1 cellular context compared by ENCODE assay signal in the genomic region with DNA sequence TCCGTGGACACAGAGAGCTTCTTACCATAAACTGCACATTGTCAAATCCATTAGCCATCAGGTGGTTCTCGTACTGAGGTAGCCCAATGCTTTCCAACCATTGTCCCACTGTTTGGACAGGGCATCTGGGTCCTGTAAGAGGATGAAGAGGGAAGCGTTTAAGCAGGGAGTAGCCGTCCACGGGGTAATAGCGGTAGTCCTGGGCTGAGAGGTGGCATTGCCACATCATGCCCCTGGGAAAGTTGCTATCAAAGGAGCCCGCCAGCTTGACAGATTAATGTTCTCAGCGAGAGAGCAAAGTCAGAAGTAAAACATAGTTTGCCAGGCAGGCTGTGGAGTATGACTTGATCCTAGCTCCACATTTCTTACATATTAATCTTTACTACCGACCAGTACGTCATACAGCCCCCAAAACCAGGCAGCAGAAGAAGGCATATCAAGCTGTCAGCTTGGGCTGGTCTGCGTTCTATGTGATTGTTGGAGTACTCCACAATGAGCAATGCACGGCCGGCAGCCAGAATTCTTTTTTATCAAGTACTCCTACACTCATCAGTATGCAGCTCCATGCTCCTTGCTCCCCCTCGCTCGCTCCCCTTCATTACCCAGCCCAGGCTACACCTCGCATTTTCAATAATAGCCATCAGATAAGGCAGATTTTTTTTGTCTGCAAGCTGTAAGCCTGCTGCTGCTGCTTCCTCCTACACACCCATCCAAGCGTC.
TF ChIP-seq lines count a peak whose summit lies in the region.

No MANE protein-coding gene starts in this region.

TF ChIP-seq in H1, 55 proteins besides CTCF, POLR2A, EP300 and RAD21 (continued from another document):
- TF ChIP-seq, protein P1, sequence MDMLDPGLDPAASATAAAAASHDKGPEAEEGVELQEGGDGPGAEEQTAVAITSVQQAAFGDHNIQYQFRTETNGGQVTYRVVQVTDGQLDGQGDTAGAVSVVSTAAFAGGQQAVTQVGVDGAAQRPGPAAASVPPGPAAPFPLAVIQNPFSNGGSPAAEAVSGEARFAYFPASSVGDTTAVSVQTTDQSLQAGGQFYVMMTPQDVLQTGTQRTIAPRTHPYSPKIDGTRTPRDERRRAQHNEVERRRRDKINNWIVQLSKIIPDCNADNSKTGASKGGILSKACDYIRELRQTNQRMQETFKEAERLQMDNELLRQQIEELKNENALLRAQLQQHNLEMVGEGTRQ (IDR thresholded peaks at IDR 0.05; ENCODE audit: low read length) = no peak
- no peak for TF ChIP-seq CBX5 (IDR thresholded peaks at IDR 0.05; ENCODE audit: low read depth, low read length)
- TF ChIP-seq, protein P2, sequence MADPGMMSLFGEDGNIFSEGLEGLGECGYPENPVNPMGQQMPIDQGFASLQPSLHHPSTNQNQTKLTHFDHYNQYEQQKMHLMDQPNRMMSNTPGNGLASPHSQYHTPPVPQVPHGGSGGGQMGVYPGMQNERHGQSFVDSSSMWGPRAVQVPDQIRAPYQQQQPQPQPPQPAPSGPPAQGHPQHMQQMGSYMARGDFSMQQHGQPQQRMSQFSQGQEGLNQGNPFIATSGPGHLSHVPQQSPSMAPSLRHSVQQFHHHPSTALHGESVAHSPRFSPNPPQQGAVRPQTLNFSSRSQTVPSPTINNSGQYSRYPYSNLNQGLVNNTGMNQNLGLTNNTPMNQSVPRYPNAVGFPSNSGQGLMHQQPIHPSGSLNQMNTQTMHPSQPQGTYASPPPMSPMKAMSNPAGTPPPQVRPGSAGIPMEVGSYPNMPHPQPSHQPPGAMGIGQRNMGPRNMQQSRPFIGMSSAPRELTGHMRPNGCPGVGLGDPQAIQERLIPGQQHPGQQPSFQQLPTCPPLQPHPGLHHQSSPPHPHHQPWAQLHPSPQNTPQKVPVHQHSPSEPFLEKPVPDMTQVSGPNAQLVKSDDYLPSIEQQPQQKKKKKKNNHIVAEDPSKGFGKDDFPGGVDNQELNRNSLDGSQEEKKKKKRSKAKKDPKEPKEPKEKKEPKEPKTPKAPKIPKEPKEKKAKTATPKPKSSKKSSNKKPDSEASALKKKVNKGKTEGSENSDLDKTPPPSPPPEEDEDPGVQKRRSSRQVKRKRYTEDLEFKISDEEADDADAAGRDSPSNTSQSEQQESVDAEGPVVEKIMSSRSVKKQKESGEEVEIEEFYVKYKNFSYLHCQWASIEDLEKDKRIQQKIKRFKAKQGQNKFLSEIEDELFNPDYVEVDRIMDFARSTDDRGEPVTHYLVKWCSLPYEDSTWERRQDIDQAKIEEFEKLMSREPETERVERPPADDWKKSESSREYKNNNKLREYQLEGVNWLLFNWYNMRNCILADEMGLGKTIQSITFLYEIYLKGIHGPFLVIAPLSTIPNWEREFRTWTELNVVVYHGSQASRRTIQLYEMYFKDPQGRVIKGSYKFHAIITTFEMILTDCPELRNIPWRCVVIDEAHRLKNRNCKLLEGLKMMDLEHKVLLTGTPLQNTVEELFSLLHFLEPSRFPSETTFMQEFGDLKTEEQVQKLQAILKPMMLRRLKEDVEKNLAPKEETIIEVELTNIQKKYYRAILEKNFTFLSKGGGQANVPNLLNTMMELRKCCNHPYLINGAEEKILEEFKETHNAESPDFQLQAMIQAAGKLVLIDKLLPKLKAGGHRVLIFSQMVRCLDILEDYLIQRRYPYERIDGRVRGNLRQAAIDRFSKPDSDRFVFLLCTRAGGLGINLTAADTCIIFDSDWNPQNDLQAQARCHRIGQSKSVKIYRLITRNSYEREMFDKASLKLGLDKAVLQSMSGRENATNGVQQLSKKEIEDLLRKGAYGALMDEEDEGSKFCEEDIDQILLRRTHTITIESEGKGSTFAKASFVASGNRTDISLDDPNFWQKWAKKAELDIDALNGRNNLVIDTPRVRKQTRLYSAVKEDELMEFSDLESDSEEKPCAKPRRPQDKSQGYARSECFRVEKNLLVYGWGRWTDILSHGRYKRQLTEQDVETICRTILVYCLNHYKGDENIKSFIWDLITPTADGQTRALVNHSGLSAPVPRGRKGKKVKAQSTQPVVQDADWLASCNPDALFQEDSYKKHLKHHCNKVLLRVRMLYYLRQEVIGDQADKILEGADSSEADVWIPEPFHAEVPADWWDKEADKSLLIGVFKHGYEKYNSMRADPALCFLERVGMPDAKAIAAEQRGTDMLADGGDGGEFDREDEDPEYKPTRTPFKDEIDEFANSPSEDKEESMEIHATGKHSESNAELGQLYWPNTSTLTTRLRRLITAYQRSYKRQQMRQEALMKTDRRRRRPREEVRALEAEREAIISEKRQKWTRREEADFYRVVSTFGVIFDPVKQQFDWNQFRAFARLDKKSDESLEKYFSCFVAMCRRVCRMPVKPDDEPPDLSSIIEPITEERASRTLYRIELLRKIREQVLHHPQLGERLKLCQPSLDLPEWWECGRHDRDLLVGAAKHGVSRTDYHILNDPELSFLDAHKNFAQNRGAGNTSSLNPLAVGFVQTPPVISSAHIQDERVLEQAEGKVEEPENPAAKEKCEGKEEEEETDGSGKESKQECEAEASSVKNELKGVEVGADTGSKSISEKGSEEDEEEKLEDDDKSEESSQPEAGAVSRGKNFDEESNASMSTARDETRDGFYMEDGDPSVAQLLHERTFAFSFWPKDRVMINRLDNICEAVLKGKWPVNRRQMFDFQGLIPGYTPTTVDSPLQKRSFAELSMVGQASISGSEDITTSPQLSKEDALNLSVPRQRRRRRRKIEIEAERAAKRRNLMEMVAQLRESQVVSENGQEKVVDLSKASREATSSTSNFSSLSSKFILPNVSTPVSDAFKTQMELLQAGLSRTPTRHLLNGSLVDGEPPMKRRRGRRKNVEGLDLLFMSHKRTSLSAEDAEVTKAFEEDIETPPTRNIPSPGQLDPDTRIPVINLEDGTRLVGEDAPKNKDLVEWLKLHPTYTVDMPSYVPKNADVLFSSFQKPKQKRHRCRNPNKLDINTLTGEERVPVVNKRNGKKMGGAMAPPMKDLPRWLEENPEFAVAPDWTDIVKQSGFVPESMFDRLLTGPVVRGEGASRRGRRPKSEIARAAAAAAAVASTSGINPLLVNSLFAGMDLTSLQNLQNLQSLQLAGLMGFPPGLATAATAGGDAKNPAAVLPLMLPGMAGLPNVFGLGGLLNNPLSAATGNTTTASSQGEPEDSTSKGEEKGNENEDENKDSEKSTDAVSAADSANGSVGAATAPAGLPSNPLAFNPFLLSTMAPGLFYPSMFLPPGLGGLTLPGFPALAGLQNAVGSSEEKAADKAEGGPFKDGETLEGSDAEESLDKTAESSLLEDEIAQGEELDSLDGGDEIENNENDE (IDR thresholded peaks at IDR 0.05; ENCODE audit: insufficient replicate concordance, low read length) = no peak
